22 cellular contexts compared by ENCODE assay signal in genomic region chr3:123804676-123805075, GRCh38.
"Had no signal": no experiment of that assay in that cellular context is flagged by ENCODE, and none has a peak within 500 bp of the region (broad histone marks: within the 10 kb centered on the region; RNA-seq: fewer than 3 reads in every experiment).

No MANE protein-coding gene starts in this region.

- H3K4me3 Mint-ChIP-seq: activated CD4-positive, alpha-beta memory T cell treated with anti-CD3 and anti-CD28 coated beads for 36 hours; activated CD4-positive, alpha-beta T cell treated with anti-CD3 and anti-CD28 coated beads, Interleukin-2, amount 10 ng/mL, durations not matched to agents 7 days and 5 days; activated naive CD4-positive, alpha-beta T cell treated with anti-CD3 and anti-CD28 coated beads for 36 hours; activated naive CD8-positive, alpha-beta T cell; activated T-cell treated with anti-CD3 and anti-CD28 coated beads, Interleukin-2, amount 50 U/mL, for 4 hours; activated T-helper 17 cell treated with anti-CD3 and anti-CD28 coated beads, Interleukin-2, amount 50 U/mL, for 72 hours; T-helper 1 cell treated with Interleukin-12 subunit alpha and Interleukin-12 subunit beta and Interleukin-4 antibody, amounts not matched to agents 30 μg/mL and 1 μg/mL, for 36 hours had no signal

- H3K36me3 Mint-ChIP-seq: activated CD4-positive, alpha-beta memory T cell treated with anti-CD3 and anti-CD28 coated beads for 36 hours; activated naive CD8-positive, alpha-beta T cell; brain had no signal

- H3K4me1 Mint-ChIP-seq: activated CD4-positive, alpha-beta T cell treated with anti-CD3 and anti-CD28 coated beads, Interleukin-2, amount 10 ng/mL, durations not matched to agents 7 days and 5 days; activated T-helper 17 cell treated with anti-CD3 and anti-CD28 coated beads, Interleukin-2, amount 50 U/mL, for 72 hours had no signal

- FAIRE-seq: astrocyte had no signal

- DNase-seq: activated CD4-positive, alpha-beta memory T cell treated with anti-CD3 and anti-CD28 coated beads for 36 hours; activated CD4-positive, alpha-beta T cell treated with anti-CD3 and anti-CD28 coated beads, Interleukin-2, amount 10 ng/mL, durations not matched to agents 7 days and 5 days; activated CD4-positive, CD25-positive, alpha-beta regulatory T cell; activated CD8-positive, alpha-beta memory T cell treated with anti-CD3 and anti-CD28 coated beads for 24 hours; activated gamma-delta T cell; activated naive CD4-positive, alpha-beta T cell treated with anti-CD3 and anti-CD28 coated beads for 36 hours; activated T-cell treated with anti-CD3 and anti-CD28 coated beads, Interleukin-2, amount 50 U/mL, for 4 hours; amygdala; MM.1S; NCI-H1105 treated with DMSO at 0.1 percent for 48 hours; NCI-H1436 treated with DMSO at 0.1 percent for 48 hours; NCI-H187; NCI-H2081; NCI-H510A treated with DMSO at 0.1 percent for 48 hours; NCI-H69; PC-3; SHP77 treated with DMSO at 0.1 percent for 48 hours had no signal

- H3K9me3 Mint-ChIP-seq: activated CD4-positive, alpha-beta memory T cell treated with anti-CD3 and anti-CD28 coated beads for 36 hours; activated CD4-positive, alpha-beta T cell treated with anti-CD3 and anti-CD28 coated beads, Interleukin-2, amount 10 ng/mL, durations not matched to agents 7 days and 5 days; activated naive CD4-positive, alpha-beta T cell treated with anti-CD3 and anti-CD28 coated beads for 36 hours; activated T-cell treated with anti-CD3 and anti-CD28 coated beads, Interleukin-2, amount 50 U/mL, for 4 hours; activated T-helper 17 cell treated with anti-CD3 and anti-CD28 coated beads, Interleukin-2, amount 50 U/mL, for 72 hours; T-helper 1 cell treated with Interleukin-12 subunit alpha and Interleukin-12 subunit beta and Interleukin-4 antibody, amounts not matched to agents 30 μg/mL and 1 μg/mL, for 36 hours had no signal

- H3K27me3 Mint-ChIP-seq: activated CD4-positive, alpha-beta memory T cell treated with anti-CD3 and anti-CD28 coated beads for 36 hours; activated CD4-positive, alpha-beta T cell treated with anti-CD3 and anti-CD28 coated beads, Interleukin-2, amount 10 ng/mL, durations not matched to agents 7 days and 5 days; activated naive CD8-positive, alpha-beta T cell had no signal

- H3K27ac Mint-ChIP-seq: activated CD4-positive, alpha-beta memory T cell treated with anti-CD3 and anti-CD28 coated beads for 36 hours; activated CD4-positive, alpha-beta T cell treated with anti-CD3 and anti-CD28 coated beads, Interleukin-2, amount 10 ng/mL, durations not matched to agents 7 days and 5 days; activated naive CD4-positive, alpha-beta T cell treated with anti-CD3 and anti-CD28 coated beads for 36 hours; activated naive CD8-positive, alpha-beta T cell; activated T-helper 17 cell treated with anti-CD3 and anti-CD28 coated beads, Interleukin-2, amount 50 U/mL, for 72 hours; T-helper 1 cell treated with Interleukin-12 subunit alpha and Interleukin-12 subunit beta and Interleukin-4 antibody, amounts not matched to agents 30 μg/mL and 1 μg/mL, for 36 hours had no signal
